Comparison of ENCODE assay signal across 32 cellular contexts in the genomic region with DNA sequence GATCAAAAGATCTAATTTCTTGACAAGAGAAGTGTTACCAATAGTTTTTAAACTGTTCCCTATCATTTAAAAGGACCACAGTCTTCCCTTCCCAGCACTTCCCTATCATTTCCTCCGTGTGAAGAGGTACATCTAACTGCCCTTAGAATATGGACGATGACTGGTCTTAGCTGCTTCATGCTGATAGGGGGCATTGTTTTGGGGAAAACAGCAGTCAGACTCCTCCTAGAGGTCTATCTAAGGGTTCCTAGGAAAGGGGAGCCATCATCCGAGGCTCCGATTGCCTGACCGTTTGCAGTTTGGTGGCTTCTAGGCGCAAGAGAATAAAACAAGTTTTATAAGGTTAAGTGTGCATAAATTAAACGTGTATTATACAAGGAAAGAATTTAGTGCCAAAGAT.
"Had no signal": no experiment of that assay in that cellular context is flagged by ENCODE, and none has a peak within 500 bp of the region (broad histone marks: within the 10 kb centered on the region; RNA-seq: fewer than 3 reads in every experiment).

No MANE protein-coding gene starts in this region.

- FAIRE-seq: colon, endometrium had no signal

- H3K4me1 ChIP-seq: breast epithelium, parathyroid adenoma, psoas muscle had no signal

- H3K9me3 ChIP-seq: psoas muscle had no signal

- H3K27ac ChIP-seq: breast epithelium, epithelial cell of prostate, esophagus squamous epithelium, neural progenitor cell, parathyroid adenoma, psoas muscle, right atrium auricular region, stomach, tibial artery had no signal

- H3K36me3 ChIP-seq: breast epithelium, esophagus squamous epithelium, neural progenitor cell, right atrium auricular region, stomach, tibial artery had no signal

- H3K27me3 ChIP-seq: breast epithelium, neural progenitor cell, right atrium auricular region, tibial artery had no signal

- H3K9ac ChIP-seq: neural progenitor cell, parathyroid adenoma had no signal

- ATAC-seq: activated naive CD8-positive, alpha-beta T cell treated with anti-CD3 and anti-CD28 coated beads, Interleukin-2, amount 50 U/mL, for 24 hours; left ventricle myocardium superior; psoas muscle; stimulated activated naive B cell treated with anti-CD40 and anti-IgM and Interleukin-4, amounts not matched to agents 10 μg/mL and 1 μg/mL and 100 μg/mL, for 72 hours; T-helper 17 cell had no signal

- H3K4me2 ChIP-seq: neural progenitor cell had no signal

- H2AFZ ChIP-seq: neural progenitor cell, parathyroid adenoma had no signal

- H3K4me3 ChIP-seq: breast epithelium, esophagus squamous epithelium, neural progenitor cell, psoas muscle, right atrium auricular region, stomach, tibial artery had no signal

- H3K79me2 ChIP-seq: parathyroid adenoma had no signal

- DNase-seq: activated CD4-positive, alpha-beta memory T cell treated with anti-CD3 and anti-CD28 coated beads, Interleukin-2, amount 10 ng/mL, durations not matched to agents 7 days and 5 days; activated CD4-positive, alpha-beta T cell treated with anti-CD3 and anti-CD28 coated beads for 1 hour; activated CD4-positive, alpha-beta T cell treated with anti-CD3 and anti-CD28 coated beads, Interleukin-2, amount 10 ng/mL, durations not matched to agents 7 days and 5 days; activated CD8-positive, alpha-beta memory T cell treated with anti-CD3 and anti-CD28 coated beads, Interleukin-2, amount 50 U/mL, for 48 hours; activated gamma-delta T cell treated with Interleukin-2 at 50 U/mL for 16 hours; activated naive CD8-positive, alpha-beta T cell treated with anti-CD3 and anti-CD28 coated beads, Interleukin-2, amount 50 U/mL, for 24 hours; activated T-cell treated with anti-CD3 and anti-CD28 coated beads, Interleukin-2, amount 50 U/mL, for 24 hours; amygdala; central memory CD4-positive, alpha-beta T cell; dermis blood vessel endothelial cell; effector CD4-positive, alpha-beta T cell; esophagus squamous epithelium; foreskin melanocyte; islet precursor cell; left ventricle myocardium superior; naive B cell; occipital lobe; psoas muscle; stimulated activated CD4-positive, alpha-beta T cell treated with anti-CD3 and anti-CD28 coated beads, Interleukin-15, amount 100 ng/mL, for 24 hours; stimulated activated CD4-positive, alpha-beta T cell treated with anti-CD3 and anti-CD28 coated beads, Interleukin-2, amount 100 ng/mL, for 24 hours; stimulated activated naive B cell treated with anti-CD40 and anti-IgM and Interleukin-4, amounts not matched to agents 10 μg/mL and 1 μg/mL and 100 μg/mL, for 72 hours; stomach; T-helper 17 cell; T1000; tibial artery had no signal
